In genomic region chr17:82153745-82154375, GRCh38 we compare ENCODE assay signal across 8 cellular contexts. TPM values are rescaled to one million over a fixed set of nuclear protein-coding genes. Genes with fewer than 3 reads are reported as not detected.
DNase-seq lines count a peak whose midpoint lies in the region; ATAC-seq, FAIRE-seq and TF ChIP-seq lines count a peak whose summit lies in the region.

No MANE protein-coding gene starts in this region.

- FAIRE-seq in H54 (lab: Jason Lieb, UNC) = no peak

- H3K4me3 ChIP-seq in coronary artery (no peak overlapping the region), lower leg skin (ENCODE audit: low read depth, poor library complexity, severe bottlenecking) (no peak overlapping the region)

- no peak for ATAC-seq in HG03159 (IDR thresholded peaks at IDR 0.05; ENCODE audit: unreplicated experiment)

- DNase-seq in H54 (ENCODE audit: insufficient read length, low spot score) (peak; percentile 81), NCI-H446 (lab: John Stamatoyannopoulos, UW) (peak; percentile 49 to 72), coronary artery (ENCODE audit: low spot score) (peak; percentile 86), lower leg skin (ENCODE audit: low spot score in 2 of 2) (peak; percentile 74 to 95)
- DNase-seq in activated CD4-positive, alpha-beta T cell treated with anti-CD3 and anti-CD28 coated beads for 48 hours = peak; percentile 87
- peak; percentile 43 to 79 (median 69) for DNase-seq in stimulated activated CD4-positive, alpha-beta T cell treated with anti-CD3 and anti-CD28 coated beads, TNF-alpha, amount 100 ng/mL, for 48 hours (ENCODE audit: low read depth in 3 of 3)

- no peak for TF ChIP-seq POLR2A in H54 (IDR thresholded peaks at IDR 0.05; ENCODE audit: low read depth, low read length)
- TF ChIP-seq POLR2A in lower leg skin (IDR thresholded peaks at IDR 0.05) = no peak

- TF ChIP-seq CTCF in C4-2B (conservative IDR thresholded peaks at IDR 0.05) (peak; percentile 97), coronary artery (IDR thresholded peaks at IDR 0.05) (peak; percentile 88), lower leg skin (IDR thresholded peaks at IDR 0.05) (peak in 1 of 3 donors; percentile 67)

- H3K27ac ChIP-seq in C4-2B = peak overlapping the region; percentile 99
- no peak overlapping the region for H3K27ac ChIP-seq in coronary artery

- intact Hi-C loops in lower leg skin (cut with DNase I; ENCODE audit: low total_unique reads) = loop anchor here (2.0 kb wide), 1 partner anchor 125 kb away; no protein-coding TSS in a partner anchor

- 44 to 45% methylated on average over 10 to 16 of the region's 16 CpGs for WGBS in lower leg skin, 2 donors

RNA-seq across cellular contexts. Expression of gene FASN, which starts 55.8 kb away (rescaled TPM):
- 100 to 1,000 TPM; 141 to 424 (median 233) TPM for total RNA-seq in lower leg skin

RNA-seq across cellular contexts. Expression of gene CCDC57, which starts 58.8 kb away (rescaled TPM):
- total RNA-seq in lower leg skin = 10 to 100 TPM; 16.0 to 33.5 (median 31.5) TPM
